8 cellular contexts compared by ENCODE assay signal in genomic region chr1:7783826-7784491, GRCh38. TPM values are rescaled to one million over a fixed set of nuclear protein-coding genes. Genes with fewer than 3 reads are reported as not detected.
A peak's percentile ranks its signal among the peaks of the same experiment; 100 is the strongest.
DNase-seq lines count a peak whose midpoint lies in the region; ATAC-seq and TF ChIP-seq lines count a peak whose summit lies in the region.

Gene PER3, plus strand, starts transcription at chr1:7784291. Its CDS starts 587 bp downstream, at chr1:7784878.

- TF ChIP-seq CTCF in liver (IDR thresholded peaks at IDR 0.05; ENCODE audit: low read depth, low read length, missing input control) = no peak

- ATAC-seq in GM19324 (IDR thresholded peaks at IDR 0.05; ENCODE audit: low FRiP score, unreplicated experiment) = peak; percentile 95
- peak; percentile 81 for ATAC-seq in HG03457 (IDR thresholded peaks at IDR 0.05; ENCODE audit: unreplicated experiment)

- DNase-seq in NCI-H526 treated with DMSO at 0.1 percent for 48 hours (lab: John Stamatoyannopoulos, UW) (peak; percentile 88), dermis blood vessel endothelial cell (peak; percentile 98)
- peak; percentile 89 for DNase-seq in activated CD4-positive, alpha-beta T cell treated with anti-CD3 and anti-CD28 coated beads, Interleukin-2, amount 50 U/mL, for 48 hours
- peak; percentile 83 to 86 for DNase-seq in stimulated activated CD4-positive, alpha-beta T cell treated with anti-CD3 and anti-CD28 coated beads, Interleukin-2, amount 100 ng/mL, for 48 hours

- peak within 1 kb of the TSS; percentile 88 for H3K4me2 ChIP-seq in BLaER1

- H3K36me3 ChIP-seq in BLaER1 (peaks cover 20% of the 10 kb centered on the region), liver (ENCODE audit: control insufficient read depth in 4 of 4, insufficient read depth in 3 of 4, low read depth in 1 of 4, low read length in 3 of 4) (peaks cover 3 to 32% (median 28%) of the 10 kb centered on the region in 4 donors)

- peaks cover 4% of the 10 kb centered on the region; the same call in 1 of the 2 replicates for H3K9me3 ChIP-seq in BLaER1
- H3K9me3 ChIP-seq in liver (ENCODE audit: control insufficient read depth in 4 of 4, low read length in 3 of 4) = no peaks in the 10 kb centered on the region

- H3K27ac ChIP-seq in BLaER1 (peak within 1 kb of the TSS; percentile 38; the same call in 1 of the 2 replicates), liver (ENCODE audit: low read depth in 1 of 2, low read length in 2 of 2) (peak within 1 kb of the TSS; percentile 77 to 86)

- TF ChIP-seq RAD21 in liver (IDR thresholded peaks at IDR 0.05) = no peak

- H4K20me1 ChIP-seq in BLaER1 = 0 out of 2 replicates have a peak, but pooled peaks cover 6% of the 10 kb centered on the region

- peak within 1 kb of the TSS; percentile 71 for H3K4me3 ChIP-seq in BLaER1
- peak within 1 kb of the TSS; percentile 50 to 75 (median 52) for H3K4me3 ChIP-seq in liver (ENCODE audit: low read depth in 1 of 3, low read length in 3 of 3)

- H3K4me1 ChIP-seq in BLaER1 (peaks cover 35% of the 10 kb centered on the region), liver (ENCODE audit: control insufficient read depth in 4 of 4, insufficient read depth in 4 of 4, low read length in 3 of 4) (peaks cover 0 to 38% (median 29%) of the 10 kb centered on the region in 4 donors)

- H3K27me3 ChIP-seq in BLaER1 = no peaks in the 10 kb centered on the region
- H3K27me3 ChIP-seq in liver (ENCODE audit: control insufficient read depth in 4 of 4, insufficient read depth in 4 of 4, low read length in 3 of 4) = no peaks in the 10 kb centered on the region

- WGBS in liver = 1% methylated on average over 90 of the region's 90 CpGs

- H3K9ac ChIP-seq in BLaER1 = peak within 1 kb of the TSS; percentile 65
- peak within 1 kb of the TSS; percentile 59 to 77 for H3K9ac ChIP-seq in liver (ENCODE audit: low read depth in 1 of 2, low read length in 2 of 2)

TF ChIP-seq in liver, 16 proteins besides CTCF, POLR2A, EP300 and RAD21:
- peak; percentile 6 to 15 for TF ChIP-seq HNF4A (conservative IDR thresholded peaks at IDR 0.05)
- peak in 1 of 2 donors; percentile 18 for TF ChIP-seq GABPA (IDR thresholded peaks at IDR 0.05 in 1 of 2, conservative IDR thresholded peaks at IDR 0.05 in 1 of 2)
- TF ChIP-seq REST (IDR thresholded peaks at IDR 0.05) = no peak
TF ChIP-seq in liver: peak in this region for 2.

RNA-seq across cellular contexts. Expression of gene PER3, which starts in this region (rescaled TPM):
- total RNA-seq in dermis blood vessel endothelial cell (1.9 and 2.7 TPM in 2 replicates), liver (10 to 100 TPM in 1 of 2 donors, 1 to 10 TPM in 1; 5.4 to 21.0 TPM)
- 1 to 10 TPM; 3.3 to 7.0 TPM for polyA plus RNA-seq in liver

Comparison
In these comparisons a context has a peak if more than half of its experiments do, and no peak if none do; other contexts are left out.
1. Peak in every context shown above with its lines: DNase-seq, ATAC-seq, H3K4me3 ChIP-seq and H3K27ac ChIP-seq.